In the genomic region with DNA sequence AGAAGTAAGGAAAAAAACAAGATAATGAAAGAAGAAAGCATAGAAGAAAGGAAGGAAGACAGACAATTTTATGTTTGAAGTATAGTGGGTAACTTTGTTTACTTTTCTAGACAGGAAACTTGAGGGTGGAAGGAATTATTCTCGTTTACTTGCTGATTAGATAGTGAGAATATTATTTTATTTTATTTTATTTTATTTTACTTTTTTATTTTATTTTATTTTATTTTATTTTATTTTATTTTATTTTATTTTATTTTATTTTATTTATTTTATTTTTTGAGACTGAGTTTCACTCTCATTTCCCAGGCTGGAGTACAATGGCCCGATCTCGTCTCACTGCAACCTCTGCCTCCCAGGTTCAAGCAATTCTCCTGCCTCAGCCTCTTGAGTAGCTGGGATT, we compare ENCODE assay signal across 1 cellular context.
A peak's percentile ranks its signal among the peaks of the same experiment; 100 is the strongest.
DNase-seq lines count a peak whose midpoint lies in the region; ATAC-seq and TF ChIP-seq lines count a peak whose summit lies in the region.
"Not testable (repeated sequence)": the region's sequence is repeated elsewhere in the genome, so short reads cannot be mapped to it uniquely, and the experiment has no call there.

No MANE protein-coding gene starts in this region.

- POLR2A ChIA-PET in WTC11 (lab: Charles Lee), result not testable (repeated sequence)

- not testable (repeated sequence) for TF ChIP-seq CTCF in WTC11 (IDR thresholded peaks at IDR 0.05)

- H3K4me1 Mint-ChIP-seq in WTC11, result not testable (repeated sequence)

- H3K4me3 Mint-ChIP-seq in WTC11, result not testable (repeated sequence)

- not testable (repeated sequence) for H3K27ac Mint-ChIP-seq in WTC11

- H3K27me3 Mint-ChIP-seq in WTC11 (ENCODE audit: low read depth), result not testable (repeated sequence)

- peaks cover 24% of the 10 kb centered on the region for H3K36me3 Mint-ChIP-seq in WTC11

- CTCF ChIA-PET in WTC11 (lab: Charles Lee), result not testable (repeated sequence)

- DNase-seq in WTC11 (ENCODE audit: low spot score), result not testable (repeated sequence)

- not testable (repeated sequence) for ATAC-seq in WTC11

- peaks cover 28% of the 10 kb centered on the region for H3K9me3 Mint-ChIP-seq in WTC11

TF ChIP-seq in WTC11, 78 proteins besides CTCF, POLR2A, EP300 and RAD21:
- TF ChIP-seq HMGA2 (CRISPR knock-in tag; IDR thresholded peaks at IDR 0.05), result peak; percentile 100
TF ChIP-seq in WTC11: peak in this region for 1; not testable (repeated sequence) for 77.
